In the genomic region with DNA sequence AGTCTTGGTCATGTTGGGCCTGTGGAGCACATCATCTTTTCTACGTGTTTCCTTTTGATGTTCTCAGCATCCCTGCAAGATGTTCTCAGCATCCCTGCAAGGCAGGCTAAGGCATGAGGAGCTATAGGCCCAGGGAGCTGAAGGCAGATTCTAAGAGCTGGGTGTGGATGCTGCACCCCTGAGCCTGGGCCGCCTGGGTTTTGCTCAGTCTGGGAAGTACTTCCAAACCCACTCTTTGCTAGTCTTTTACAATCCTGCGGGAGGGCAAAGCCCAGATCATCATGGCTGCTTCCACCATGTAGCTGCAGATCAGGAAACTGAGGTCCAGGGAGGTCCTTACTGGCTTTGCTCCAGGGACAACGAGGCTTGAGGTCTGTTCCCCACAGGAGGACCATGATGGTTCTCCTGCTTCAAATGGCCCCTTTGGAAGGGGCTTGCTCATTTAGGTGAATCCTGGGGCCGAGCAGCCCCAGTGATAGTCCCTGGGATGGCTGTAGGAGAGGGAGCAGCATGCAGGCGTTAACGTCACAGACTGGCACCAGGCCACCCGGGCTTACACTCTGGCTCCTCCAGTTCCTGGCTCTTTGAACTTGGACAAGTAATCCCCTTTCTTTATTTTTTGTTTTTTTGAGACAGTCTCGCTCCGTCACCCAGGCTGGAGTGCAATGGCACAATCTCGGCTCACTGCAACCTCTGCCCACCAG, we compare ENCODE assay signal across 1 cellular context.
A peak's percentile ranks its signal among the peaks of the same experiment; 100 is the strongest.
TF ChIP-seq lines count a peak whose summit lies in the region.

No MANE protein-coding gene starts in this region.

TF ChIP-seq in K562, 482 proteins besides CTCF, POLR2A, EP300 and RAD21:
- TF ChIP-seq CTBP1 (IDR thresholded peaks at IDR 0.05; ENCODE audit: borderline replicate concordance) (peak; percentile 51; the same call in 1 of the 2 replicates), ZNF140 (CRISPR knock-in tag; IDR thresholded peaks at IDR 0.05) (no peak)
